In genomic region chr3:43296565-43296964, GRCh38 we compare ENCODE assay signal across 8 cellular contexts. TPM values are rescaled to one million over a fixed set of nuclear protein-coding genes. Genes with fewer than 3 reads are reported as not detected.
A peak's percentile ranks its signal among the peaks of the same experiment; 100 is the strongest.
DNase-seq lines count a peak whose midpoint lies in the region; ATAC-seq and TF ChIP-seq lines count a peak whose summit lies in the region.

No MANE protein-coding gene starts in this region.

- peaks cover 0 to 23% (median 0%) of the 10 kb centered on the region in 6 donors for H3K36me3 ChIP-seq in spleen

- 0% methylated on average over 1 of the region's 1 CpG for WGBS in spleen, 5 donors

- no peaks in the 10 kb centered on the region for H3K9me3 ChIP-seq in spleen

- H3K9me3 Mint-ChIP-seq in activated naive CD4-positive, alpha-beta T cell treated with anti-CD3 and anti-CD28 coated beads, Interleukin-2, amount 50 U/mL, for 24 hours = no peaks in the 10 kb centered on the region

- ATAC-seq in GM18502 (IDR thresholded peaks at IDR 0.05; ENCODE audit: poor library complexity, unreplicated experiment) (peak; percentile 86), HG02678 (IDR thresholded peaks at IDR 0.05; ENCODE audit: unreplicated experiment) (peak; percentile 89)

- CTCF ChIA-PET in RWPE1 (lab: Yijun Ruan, JAX) = no interaction called here

- peak overlapping the region in 2 of 8 donors; percentile 1 to 45 for H3K4me3 ChIP-seq in spleen

- H3K27ac ChIP-seq in spleen = peak overlapping the region; percentile 32 to 99 (median 70)
- H3K27ac ChIP-seq in RWPE1 = no peak overlapping the region

- TF ChIP-seq CTCF in spleen (IDR thresholded peaks at IDR 0.05 in 8 of 11, conservative IDR thresholded peaks at IDR 0.05 in 3 of 11) = no peak
- TF ChIP-seq CTCF in RWPE1 (conservative IDR thresholded peaks at IDR 0.05; ENCODE audit: low read depth) = no peak

- POLR2A ChIA-PET in RWPE1 (lab: Yijun Ruan, JAX; ENCODE audit: low non-redundant PET) = no interaction called here

- H3K4me1 Mint-ChIP-seq in activated naive CD4-positive, alpha-beta T cell treated with anti-CD3 and anti-CD28 coated beads, Interleukin-2, amount 50 U/mL, for 24 hours = peaks cover 90% of the 10 kb centered on the region

- DNase-seq in OCI-M1 (lab: John Stamatoyannopoulos, UW) = peak; percentile 65
- peak; percentile 84 for DNase-seq in spleen
- DNase-seq in NCI-H748 (lab: John Stamatoyannopoulos, UW; ENCODE audit: unreplicated experiment) = no peak
- DNase-seq in RWPE1 (ENCODE audit: low spot score) = no peak
- no peak for DNase-seq in NCI-H774 (lab: John Stamatoyannopoulos, UW)

- intact Hi-C loops in spleen (cut with DNase I; ENCODE audit: low total_unique reads) = loop anchor here (10.0 kb wide), 2 partner anchors 48 to 88 kb away; no protein-coding TSS in a partner anchor

- no peaks in the 10 kb centered on the region for H3K27me3 ChIP-seq in spleen (replicated peaks in 1 of 7)

- no peaks in the 10 kb centered on the region for H3K27me3 Mint-ChIP-seq in activated naive CD4-positive, alpha-beta T cell treated with anti-CD3 and anti-CD28 coated beads, Interleukin-2, amount 50 U/mL, for 24 hours

- peaks cover 77 to 100% (median 97%) of the 10 kb centered on the region in 6 donors for H3K4me1 ChIP-seq in spleen

- H3K27ac Mint-ChIP-seq in activated naive CD4-positive, alpha-beta T cell treated with anti-CD3 and anti-CD28 coated beads, Interleukin-2, amount 50 U/mL, for 24 hours = peak overlapping the region; percentile 94

- H3K4me3 Mint-ChIP-seq in activated naive CD4-positive, alpha-beta T cell treated with anti-CD3 and anti-CD28 coated beads, Interleukin-2, amount 50 U/mL, for 24 hours = peak overlapping the region; percentile 79

- no peak for TF ChIP-seq POLR2A in spleen (IDR thresholded peaks at IDR 0.05)

- H3K36me3 Mint-ChIP-seq in activated naive CD4-positive, alpha-beta T cell treated with anti-CD3 and anti-CD28 coated beads, Interleukin-2, amount 50 U/mL, for 24 hours = no peaks in the 10 kb centered on the region

RNA-seq across cellular contexts. Expression of gene SNRK, which starts 10.2 kb away (rescaled TPM):
- 100 to 1,000 TPM in 4 of 7 donors, 10 to 100 TPM in 3; 83.7 to 121 (median 106) TPM for total RNA-seq in spleen
- 10 to 100 TPM; 12.0 to 17.9 (median 12.8) TPM for polyA plus RNA-seq in spleen

Comparison
In these comparisons a context has a peak if more than half of its experiments do, and no peak if none do; other contexts are left out.
1. DNase-seq: peak in OCI-M1 (single experiment) and spleen (single experiment); none in NCI-H748 (single experiment), RWPE1 (single experiment) and NCI-H774 (single experiment).